24 cellular contexts compared by ENCODE assay signal in the genomic region with DNA sequence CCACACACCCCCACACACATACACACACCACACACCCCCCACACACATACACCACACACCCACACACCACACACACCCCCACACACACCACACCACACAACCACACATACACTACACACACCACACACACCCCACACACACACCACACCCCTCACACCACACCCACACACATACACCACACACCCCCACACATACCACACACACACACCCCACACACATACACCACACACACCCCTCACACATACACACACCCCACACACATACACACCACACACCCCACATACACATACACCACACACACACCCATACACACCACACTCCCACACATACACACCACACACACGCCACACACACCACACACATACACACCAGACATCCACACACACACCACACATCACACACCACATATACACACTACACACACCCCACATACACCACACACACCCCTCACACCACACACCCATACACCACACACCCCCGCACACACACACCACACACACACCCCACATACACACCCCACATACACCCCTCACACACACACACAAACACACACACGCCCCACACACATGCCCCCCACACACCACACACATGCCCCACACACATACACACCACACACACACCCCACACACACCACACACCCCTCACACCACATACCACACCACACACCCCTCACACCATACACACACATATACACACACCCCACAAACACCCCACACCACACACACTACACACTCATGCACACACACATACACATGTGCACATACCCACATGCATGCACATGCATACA. TPM values are rescaled to one million over a fixed set of nuclear protein-coding genes. Genes with fewer than 3 reads are reported as not detected.
DNase-seq lines count a peak whose midpoint lies in the region; ATAC-seq and TF ChIP-seq lines count a peak whose summit lies in the region.
"Had no signal": no experiment of that assay in that cellular context is flagged by ENCODE, and none has a peak within 500 bp of the region (broad histone marks: within the 10 kb centered on the region; RNA-seq: fewer than 3 reads in every experiment).

No MANE protein-coding gene starts in this region.

- TF ChIP-seq CTCF in IMR-90 (conservative IDR thresholded peaks at IDR 0.05; ENCODE audit: low read depth, low read length), result no peak
- TF ChIP-seq CTCF in glutamatergic neuron (IDR thresholded peaks at IDR 0.05; ENCODE audit: partially characterized antibody, unreplicated experiment), result no peak
- TF ChIP-seq CTCF in type B pancreatic cell (conservative IDR thresholded peaks at IDR 0.05), result no peak
- TF ChIP-seq CTCF in left ventricle myocardium inferior (IDR thresholded peaks at IDR 0.05; ENCODE audit: borderline replicate concordance), result no peak

- no peaks in the 10 kb centered on the region for H3K36me3 Mint-ChIP-seq in activated T-cell treated with anti-CD3 and anti-CD28 coated beads, Interleukin-2, amount 50 U/mL, for 72 hours (ENCODE audit: insufficient read depth in 2 of 2)
- H3K36me3 Mint-ChIP-seq in glutamatergic neuron (ENCODE audit: unreplicated experiment), result no peaks in the 10 kb centered on the region
- no peaks in the 10 kb centered on the region for H3K36me3 Mint-ChIP-seq in type B pancreatic cell

- peak overlapping the region; percentile 90 for H2BK5ac ChIP-seq in IMR-90 (ENCODE audit: low read depth, low read length, poor library complexity, severe bottlenecking)

- H3K4me1 ChIP-seq in IMR-90 (ENCODE audit: control insufficient read depth, insufficient read depth, low read length), result peaks cover 6% of the 10 kb centered on the region
- no peaks in the 10 kb centered on the region for H3K4me1 ChIP-seq in left ventricle myocardium inferior
- H3K4me1 ChIP-seq: vagina had no signal

- H4K91ac ChIP-seq in IMR-90 (ENCODE audit: insufficient read depth, low read depth, low read length), result no peak overlapping the region

- DNase-seq in activated T-cell treated with anti-CD3 and anti-CD28 coated beads, Interleukin-2, amount 50 U/mL, for 72 hours, result no peak
- DNase-seq in activated T-cell treated with anti-CD3 and anti-CD28 coated beads, Interleukin-2, amount 50 U/mL, for 48 hours, result no peak
- DNase-seq in IMR-90 (no peak), glutamatergic neuron (peak; percentile 2), type B pancreatic cell (ENCODE audit: extremely low spot score, unreplicated experiment) (no peak), AG20443 (ENCODE audit: low spot score) (no peak), left ventricle myocardium inferior (no peak)
- DNase-seq in stimulated activated CD4-positive, alpha-beta T cell treated with anti-CD3 and anti-CD28 coated beads, Interleukin-2, amount 100 ng/mL, for 24 hours, result no peak
- DNase-seq: ACHN; activated CD4-positive, alpha-beta T cell treated with anti-CD3 and anti-CD28 coated beads for 4 hours; DMS53; foreskin fibroblast; kidney glomerular epithelial cell; mesendoderm; NCI-H1105 treated with DMSO at 0.1 percent for 48 hours; NCI-H2107; NCI-H510A treated with DMSO at 0.1 percent for 48 hours; nephron progenitor cell had no signal

- peaks cover 0 to 22% of the 10 kb centered on the region in 2 experiments; a peak in 2 of 4 replicates for H3K79me1 ChIP-seq in IMR-90 (ENCODE audit: low read depth in 1 of 2, low read length in 2 of 2)

- H3K27me3 Mint-ChIP-seq in activated T-cell treated with anti-CD3 and anti-CD28 coated beads, Interleukin-2, amount 50 U/mL, for 72 hours (ENCODE audit: low read depth), result no peaks in the 10 kb centered on the region
- H3K27me3 Mint-ChIP-seq in glutamatergic neuron (ENCODE audit: unreplicated experiment), result peaks cover 2% of the 10 kb centered on the region
- H3K27me3 Mint-ChIP-seq in type B pancreatic cell, result no peaks in the 10 kb centered on the region
- H3K27me3 Mint-ChIP-seq: progenitor cell of endocrine pancreas had no signal

- peak overlapping the region; percentile 29 for H3K27ac Mint-ChIP-seq in activated T-cell treated with anti-CD3 and anti-CD28 coated beads, Interleukin-2, amount 50 U/mL, for 72 hours
- H3K27ac Mint-ChIP-seq in glutamatergic neuron (ENCODE audit: unreplicated experiment) (no peak overlapping the region), type B pancreatic cell (peak overlapping the region; percentile 71)
- H3K27ac Mint-ChIP-seq: progenitor cell of endocrine pancreas had no signal

- no peak overlapping the region for H2BK20ac ChIP-seq in IMR-90 (ENCODE audit: low read depth, low read length)

- no TSS peak for BruUV-seq in IMR-90 (replicated peaks; lab: Mats Ljungman, UMichigan)

- no peak overlapping the region for H3K56ac ChIP-seq in IMR-90 (ENCODE audit: extremely low read depth, insufficient read depth, low read length)

- no peaks in the 10 kb centered on the region for H3K9me3 ChIP-seq in IMR-90 (ENCODE audit: control insufficient read depth, insufficient read depth, low read length)
- H3K9me3 ChIP-seq in left ventricle myocardium inferior (replicated peaks), result no peaks in the 10 kb centered on the region
- H3K9me3 ChIP-seq: vagina had no signal

- no peak for TF ChIP-seq RAD21 in IMR-90 (IDR thresholded peaks at IDR 0.05; ENCODE audit: low read length)

- no peak overlapping the region for H4K5ac ChIP-seq in IMR-90 (ENCODE audit: low read depth, low read length)

- no peak overlapping the region for H2BK15ac ChIP-seq in IMR-90 (ENCODE audit: low read depth, low read length)

- peaks cover 0 to 2% of the 10 kb centered on the region in 2 donors for H3K9me3 Mint-ChIP-seq in activated T-cell treated with anti-CD3 and anti-CD28 coated beads, Interleukin-2, amount 50 U/mL, for 72 hours
- H3K9me3 Mint-ChIP-seq in glutamatergic neuron (ENCODE audit: unreplicated experiment) (peaks cover 2% of the 10 kb centered on the region), type B pancreatic cell (no peaks in the 10 kb centered on the region)
- H3K9me3 Mint-ChIP-seq: nephron progenitor cell had no signal

- peak overlapping the region; percentile 61 for H2AFZ ChIP-seq in IMR-90 (replicated peaks; ENCODE audit: low read length, poor library complexity)

- no peak overlapping the region for H3K4me2 ChIP-seq in IMR-90 (ENCODE audit: low read depth, low read length)

- H3K4ac ChIP-seq in IMR-90 (ENCODE audit: low read depth, low read length), result no peak overlapping the region

- peak; percentile 20 to 39 for ATAC-seq in activated T-cell treated with anti-CD3 and anti-CD28 coated beads, Interleukin-2, amount 50 U/mL, for 72 hours (replicated peaks in 1 of 2)
- ATAC-seq in IMR-90 (ENCODE audit: low read depth), result no peak

- H3K4me3 Mint-ChIP-seq in activated T-cell treated with anti-CD3 and anti-CD28 coated beads, Interleukin-2, amount 50 U/mL, for 72 hours, result no peak overlapping the region
- H3K4me3 Mint-ChIP-seq in glutamatergic neuron (ENCODE audit: unreplicated experiment) (no peak overlapping the region), type B pancreatic cell (no peak overlapping the region)
- H3K4me3 Mint-ChIP-seq: nephron progenitor cell had no signal

- H3K14ac ChIP-seq in IMR-90 (replicated peaks; ENCODE audit: low read depth, low read length), result no peak overlapping the region

- in situ Hi-C loops in IMR-90 (cut with MboI; ENCODE audit: low sequenced_read_pairs), result no loop called here

- H3K9me1 ChIP-seq in IMR-90 (ENCODE audit: insufficient read depth, low read length), result peaks cover 15% of the 10 kb centered on the region

- WGBS in IMR-90 (ENCODE audit: extremely low coverage in 2 of 2, insufficient read length in 1 of 2), 2 experiments, result 86% methylated on average over 2 of the region's 3 CpGs; no CpG with 5 or more reads in 1 of the 2 experiments

- H4K8ac ChIP-seq in IMR-90 (ENCODE audit: low read depth in 2 of 2, low read length in 2 of 2), result no peak overlapping the region

- dilution Hi-C loops in IMR-90 (cut with HindIII; ENCODE audit: low sequenced_read_pairs, unreplicated experiment), result no loop called here

- H2AK9ac ChIP-seq in IMR-90 (replicated peaks; ENCODE audit: low read depth, low read length, poor library complexity), result peak overlapping the region; percentile 13

- H2BK120ac ChIP-seq in IMR-90 (ENCODE audit: low read depth, low read length), result no peak overlapping the region

- TF ChIP-seq POLR2A in IMR-90 (IDR thresholded peaks at IDR 0.05; ENCODE audit: low read depth, low read length), result no peak

- no peak overlapping the region for H3K4me3 ChIP-seq in IMR-90 (ENCODE audit: insufficient read depth, low read depth, low read length)
- no peak overlapping the region for H3K4me3 ChIP-seq in left ventricle myocardium inferior
- H3K4me3 ChIP-seq: vagina had no signal

- peaks cover 5% of the 10 kb centered on the region for H3K36me3 ChIP-seq in IMR-90 (ENCODE audit: control insufficient read depth, insufficient read depth, low read length)
- no peaks in the 10 kb centered on the region for H3K36me3 ChIP-seq in left ventricle myocardium inferior
- H3K36me3 ChIP-seq: vagina had no signal

- no peak overlapping the region for H3K23ac ChIP-seq in IMR-90 (ENCODE audit: low read depth, low read length)

- CTCF ChIA-PET in IMR-90 (lab: Yijun Ruan, JAX), result no interaction called here

- H4K20me1 ChIP-seq in IMR-90 (ENCODE audit: insufficient read depth, low read length), result peaks cover 20% of the 10 kb centered on the region

- H3K27ac ChIP-seq in IMR-90 (ENCODE audit: insufficient read depth, low read length) (no peak overlapping the region), left ventricle myocardium inferior (replicated peaks) (no peak overlapping the region)
- H3K27ac ChIP-seq: C4-2B, epithelial cell of prostate, vagina had no signal

- H3K18ac ChIP-seq in IMR-90 (ENCODE audit: low read depth, low read length), result no peak overlapping the region

- no peaks in the 10 kb centered on the region for H3K4me1 Mint-ChIP-seq in activated T-cell treated with anti-CD3 and anti-CD28 coated beads, Interleukin-2, amount 50 U/mL, for 72 hours (ENCODE audit: low read depth)
- H3K4me1 Mint-ChIP-seq in glutamatergic neuron (ENCODE audit: low read depth, unreplicated experiment), result peaks cover 10% of the 10 kb centered on the region
- peaks cover 6% of the 10 kb centered on the region for H3K4me1 Mint-ChIP-seq in type B pancreatic cell (ENCODE audit: unreplicated experiment)

- no peaks in the 10 kb centered on the region for H3K27me3 ChIP-seq in IMR-90 (ENCODE audit: control insufficient read depth, insufficient read depth, low read length)
- H3K27me3 ChIP-seq in left ventricle myocardium inferior (ENCODE audit: low read depth), result no peaks in the 10 kb centered on the region
- H3K27me3 ChIP-seq: vagina had no signal

- intact Hi-C loops in IMR-90 (cut with micrococcal nuclease) (no loop called here), left ventricle myocardium inferior (cut with micrococcal nuclease) (no loop called here)

- no peak overlapping the region for H3K9ac ChIP-seq in IMR-90 (ENCODE audit: low read depth, low read length)

- POLR2A ChIA-PET in IMR-90 (lab: Charles Lee; ENCODE audit: unreplicated experiment), result no interaction called here

- peak overlapping the region; percentile 84; the same call in 1 of the 2 replicates for H2AK5ac ChIP-seq in IMR-90 (ENCODE audit: low read depth, low read length)

RNA-seq across cellular contexts. Expression of gene GSG1L, which starts 25.9 kb away (rescaled TPM):
- total RNA-seq in activated T-cell treated with anti-CD3 and anti-CD28 coated beads, Interleukin-2, amount 50 U/mL, for 72 hours, result not detected
- not detected in 2 replicates for total RNA-seq in IMR-90 (2012; rRNA removed)
- not detected in 2 replicates for polyA plus RNA-seq in IMR-90 (2012; rRNA removed)
- not detected in 2 replicates for polyA plus RNA-seq in IMR-90 (2012; cell fraction: cytosol; rRNA removed)
- 0.05 TPM in 1 of 2 replicates, not detected in the other for polyA plus RNA-seq in IMR-90 (2012; cell fraction: nucleus; rRNA removed; ENCODE audit: low replicate concordance)
- total RNA-seq in glutamatergic neuron (ENCODE audit: unreplicated experiment), result 0.91 TPM
- total RNA-seq in type B pancreatic cell (ENCODE audit: low replicate concordance), result 1.4 and 26.2 TPM in 2 replicates
- total RNA-seq in left ventricle myocardium inferior, result 3.4 TPM
- total RNA-seq: dermis microvascular lymphatic vessel endothelial cell, subcutaneous adipose tissue, vagina had no signal
